Comparison of ENCODE assay signal across 1 cellular context in the genomic region with DNA sequence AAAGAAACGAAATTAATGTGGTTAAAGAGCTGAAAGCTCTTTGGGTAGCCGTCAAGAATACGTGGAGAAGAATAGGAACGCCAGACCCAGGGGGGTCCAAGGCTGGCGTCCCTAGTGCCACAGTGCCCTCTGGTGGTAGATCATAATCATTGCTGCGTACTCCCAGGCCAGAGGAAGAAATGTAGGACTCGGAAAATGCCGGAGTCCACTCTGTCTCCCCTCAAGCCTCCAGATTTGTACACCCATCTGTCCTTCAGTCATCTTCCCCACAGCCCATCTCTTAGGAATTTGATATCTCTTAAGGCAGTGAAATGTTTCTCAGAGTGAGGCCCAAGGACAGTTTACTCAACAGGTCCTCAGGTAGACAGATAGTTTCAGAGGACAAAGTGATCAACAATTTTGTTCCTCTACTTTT.
TF ChIP-seq lines count a peak whose summit lies in the region.

No MANE protein-coding gene starts in this region.

TF ChIP-seq in H1, 55 proteins besides CTCF, POLR2A, EP300 and RAD21:
- TF ChIP-seq, protein P1, sequence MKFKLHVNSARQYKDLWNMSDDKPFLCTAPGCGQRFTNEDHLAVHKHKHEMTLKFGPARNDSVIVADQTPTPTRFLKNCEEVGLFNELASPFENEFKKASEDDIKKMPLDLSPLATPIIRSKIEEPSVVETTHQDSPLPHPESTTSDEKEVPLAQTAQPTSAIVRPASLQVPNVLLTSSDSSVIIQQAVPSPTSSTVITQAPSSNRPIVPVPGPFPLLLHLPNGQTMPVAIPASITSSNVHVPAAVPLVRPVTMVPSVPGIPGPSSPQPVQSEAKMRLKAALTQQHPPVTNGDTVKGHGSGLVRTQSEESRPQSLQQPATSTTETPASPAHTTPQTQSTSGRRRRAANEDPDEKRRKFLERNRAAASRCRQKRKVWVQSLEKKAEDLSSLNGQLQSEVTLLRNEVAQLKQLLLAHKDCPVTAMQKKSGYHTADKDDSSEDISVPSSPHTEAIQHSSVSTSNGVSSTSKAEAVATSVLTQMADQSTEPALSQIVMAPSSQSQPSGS (IDR thresholded peaks at IDR 0.05; ENCODE audit: low read length) = no peak
- TF ChIP-seq CREB1 (IDR thresholded peaks at IDR 0.05) (peak; percentile 21; the same call in 1 of the 2 replicates), YY1 (IDR thresholded peaks at IDR 0.05; ENCODE audit: low read depth, low read length) (0 out of 2 replicates have a peak, but pooled peaks have one; percentile 14), TBP (IDR thresholded peaks at IDR 0.05; ENCODE audit: low read depth, low read length) (no peak), RFX5 (IDR thresholded peaks at IDR 0.05; ENCODE audit: borderline replicate concordance, low read depth, low read length) (no peak)
TF ChIP-seq in H1: peak in this region for 2.
